ENCODE assay signal across 1 cellular context in genomic region chr10:53052765-53053164, GRCh38.
TF ChIP-seq lines count a peak whose summit lies in the region.

No MANE protein-coding gene starts in this region.

TF ChIP-seq in GM23338, 12 proteins besides CTCF, POLR2A, EP300 and RAD21 (continued from another document):
- TF ChIP-seq ZNF462 (CRISPR knock-in tag; IDR thresholded peaks at IDR 0.05), result no peak
- TF ChIP-seq EZH2phosphoT487 (IDR thresholded peaks at IDR 0.05; ENCODE audit: unreplicated experiment), result no peak
- TF ChIP-seq EZH2 (IDR thresholded peaks at IDR 0.05; ENCODE audit: low read depth, unreplicated experiment), result no peak
- TF ChIP-seq JUNB (IDR thresholded peaks at IDR 0.05; ENCODE audit: unreplicated experiment), result no peak
- no peak for TF ChIP-seq POLR2AphosphoS5 (IDR thresholded peaks at IDR 0.05; ENCODE audit: low read depth)
- TF ChIP-seq STAT1 (IDR thresholded peaks at IDR 0.05; ENCODE audit: unreplicated experiment), result no peak
- no peak for TF ChIP-seq CREB1 (CRISPR knock-in tag; IDR thresholded peaks at IDR 0.05; ENCODE audit: low read depth)
- TF ChIP-seq, protein P1, sequence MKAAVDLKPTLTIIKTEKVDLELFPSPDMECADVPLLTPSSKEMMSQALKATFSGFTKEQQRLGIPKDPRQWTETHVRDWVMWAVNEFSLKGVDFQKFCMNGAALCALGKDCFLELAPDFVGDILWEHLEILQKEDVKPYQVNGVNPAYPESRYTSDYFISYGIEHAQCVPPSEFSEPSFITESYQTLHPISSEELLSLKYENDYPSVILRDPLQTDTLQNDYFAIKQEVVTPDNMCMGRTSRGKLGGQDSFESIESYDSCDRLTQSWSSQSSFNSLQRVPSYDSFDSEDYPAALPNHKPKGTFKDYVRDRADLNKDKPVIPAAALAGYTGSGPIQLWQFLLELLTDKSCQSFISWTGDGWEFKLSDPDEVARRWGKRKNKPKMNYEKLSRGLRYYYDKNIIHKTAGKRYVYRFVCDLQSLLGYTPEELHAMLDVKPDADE (IDR thresholded peaks at IDR 0.05), result no peak
TF ChIP-seq in GM23338: peak in this region for 0.
